ENCODE assay signal across 29 cellular contexts in genomic region chr2:134924912-134925311, GRCh38. TPM values are rescaled to one million over a fixed set of nuclear protein-coding genes. Genes with fewer than 3 reads are reported as not detected.
DNase-seq lines count a peak whose midpoint lies in the region; ATAC-seq, FAIRE-seq and TF ChIP-seq lines count a peak whose summit lies in the region.
"Had no signal": no experiment of that assay in that cellular context is flagged by ENCODE, and none has a peak within 500 bp of the region (broad histone marks: within the 10 kb centered on the region; RNA-seq: fewer than 3 reads in every experiment).

No MANE protein-coding gene starts in this region.

- peaks cover 80% of the 10 kb centered on the region for H3K4me1 Mint-ChIP-seq in activated naive CD4-positive, alpha-beta T cell treated with anti-CD3 and anti-CD28 coated beads, Interleukin-2, amount 50 U/mL, for 24 hours
- peaks cover 69% of the 10 kb centered on the region for H3K4me1 Mint-ChIP-seq in activated naive CD4-positive, alpha-beta T cell treated with anti-CD3 and anti-CD28 coated beads for 36 hours (ENCODE audit: low read depth)
- H3K4me1 Mint-ChIP-seq in activated naive CD8-positive, alpha-beta T cell treated with anti-CD3 and anti-CD28 coated beads, Interleukin-2, amount 50 U/mL, for 24 hours, result peaks cover 77% of the 10 kb centered on the region

- FAIRE-seq in RCC 7860 (lab: Jason Lieb, UNC), result no peak
- FAIRE-seq: HTR-8/SVneo had no signal

- TF ChIP-seq POLR2A in right lobe of liver (IDR thresholded peaks at IDR 0.05), result no peak

- H3K4me3 ChIP-seq in right lobe of liver, result no peak overlapping the region
- H3K4me3 ChIP-seq: heart left ventricle, transverse colon had no signal

- H3K9me3 Mint-ChIP-seq in activated naive CD4-positive, alpha-beta T cell treated with anti-CD3 and anti-CD28 coated beads, Interleukin-2, amount 50 U/mL, for 24 hours, result no peaks in the 10 kb centered on the region
- no peaks in the 10 kb centered on the region for H3K9me3 Mint-ChIP-seq in activated naive CD4-positive, alpha-beta T cell treated with anti-CD3 and anti-CD28 coated beads for 36 hours
- H3K9me3 Mint-ChIP-seq in activated naive CD8-positive, alpha-beta T cell treated with anti-CD3 and anti-CD28 coated beads, Interleukin-2, amount 50 U/mL, for 24 hours, result no peaks in the 10 kb centered on the region
- H3K9me3 Mint-ChIP-seq: naive B cell; stimulated activated memory B cell treated with anti-CD40 and anti-IgM and Interleukin-4, amounts not matched to agents 10 μg/mL and 1 μg/mL and 100 μg/mL, for 72 hours had no signal

- no peak for ATAC-seq in activated naive CD8-positive, alpha-beta T cell treated with anti-CD3 and anti-CD28 coated beads, Interleukin-2, amount 50 U/mL, for 24 hours
- ATAC-seq in right lobe of liver, result peak; percentile 49 to 72 (median 52)
- ATAC-seq: activated CD4-positive, alpha-beta T cell treated with anti-CD3 and anti-CD28 coated beads for 36 hours; activated CD8-positive, alpha-beta T cell treated with anti-CD3 and anti-CD28 coated beads, Interleukin-2, amount 10 ng/mL, durations not matched to agents 7 days and 5 days; heart left ventricle; PC-3; stimulated activated memory B cell treated with anti-CD40 and anti-IgM and Interleukin-4, amounts not matched to agents 10 μg/mL and 1 μg/mL and 100 μg/mL, for 72 hours had no signal

- peak overlapping the region; percentile 21 for H3K4me3 Mint-ChIP-seq in activated naive CD4-positive, alpha-beta T cell treated with anti-CD3 and anti-CD28 coated beads, Interleukin-2, amount 50 U/mL, for 24 hours
- H3K4me3 Mint-ChIP-seq in activated naive CD4-positive, alpha-beta T cell treated with anti-CD3 and anti-CD28 coated beads for 36 hours, result no peak overlapping the region
- H3K4me3 Mint-ChIP-seq in activated naive CD8-positive, alpha-beta T cell treated with anti-CD3 and anti-CD28 coated beads, Interleukin-2, amount 50 U/mL, for 24 hours, result no peak overlapping the region
- H3K4me3 Mint-ChIP-seq: activated CD4-positive, alpha-beta T cell treated with anti-CD3 and anti-CD28 coated beads for 36 hours; activated CD8-positive, alpha-beta T cell treated with anti-CD3 and anti-CD28 coated beads, Interleukin-2, amount 10 ng/mL, durations not matched to agents 7 days and 5 days; stimulated activated memory B cell treated with anti-CD40 and anti-IgM and Interleukin-4, amounts not matched to agents 10 μg/mL and 1 μg/mL and 100 μg/mL, for 72 hours had no signal

- WGBS in right lobe of liver (ENCODE audit: insufficient coverage, low coverage, low lambda C conversion rate, missing lambda C conversion rate), result 89% methylated on average over 1 of the region's 1 CpG

- no peaks in the 10 kb centered on the region for H3K27me3 Mint-ChIP-seq in activated naive CD4-positive, alpha-beta T cell treated with anti-CD3 and anti-CD28 coated beads, Interleukin-2, amount 50 U/mL, for 24 hours
- no peaks in the 10 kb centered on the region for H3K27me3 Mint-ChIP-seq in activated naive CD4-positive, alpha-beta T cell treated with anti-CD3 and anti-CD28 coated beads for 36 hours (ENCODE audit: low read depth)
- H3K27me3 Mint-ChIP-seq in activated naive CD8-positive, alpha-beta T cell treated with anti-CD3 and anti-CD28 coated beads, Interleukin-2, amount 50 U/mL, for 24 hours, result no peaks in the 10 kb centered on the region
- H3K27me3 Mint-ChIP-seq: activated CD4-positive, alpha-beta T cell treated with anti-CD3 and anti-CD28 coated beads for 36 hours; naive B cell; stimulated activated memory B cell treated with anti-CD40 and anti-IgM and Interleukin-4, amounts not matched to agents 10 μg/mL and 1 μg/mL and 100 μg/mL, for 72 hours had no signal

- no peaks in the 10 kb centered on the region for H3K27me3 ChIP-seq in right lobe of liver
- H3K27me3 ChIP-seq: heart left ventricle, transverse colon had no signal

- peaks cover 0 to 73% (median 11%) of the 10 kb centered on the region in 4 donors for H3K4me1 ChIP-seq in right lobe of liver

- H3K27ac Mint-ChIP-seq in activated naive CD4-positive, alpha-beta T cell treated with anti-CD3 and anti-CD28 coated beads, Interleukin-2, amount 50 U/mL, for 24 hours, result no peak overlapping the region
- no peak overlapping the region for H3K27ac Mint-ChIP-seq in activated naive CD4-positive, alpha-beta T cell treated with anti-CD3 and anti-CD28 coated beads for 36 hours
- H3K27ac Mint-ChIP-seq in activated naive CD8-positive, alpha-beta T cell treated with anti-CD3 and anti-CD28 coated beads, Interleukin-2, amount 50 U/mL, for 24 hours, result peak overlapping the region; percentile 21
- H3K27ac Mint-ChIP-seq: activated CD4-positive, alpha-beta T cell treated with anti-CD3 and anti-CD28 coated beads for 36 hours; activated CD8-positive, alpha-beta T cell treated with anti-CD3 and anti-CD28 coated beads, Interleukin-2, amount 10 ng/mL, durations not matched to agents 7 days and 5 days had no signal

- no peaks in the 10 kb centered on the region for H3K36me3 ChIP-seq in right lobe of liver
- H3K36me3 ChIP-seq: transverse colon had no signal

- intact Hi-C loops in activated naive CD4-positive, alpha-beta T cell treated with anti-CD3 and anti-CD28 coated beads for 36 hours (cut with micrococcal nuclease), result no loop called here
- intact Hi-C loops in right lobe of liver (cut with DNase I), result no loop called here

- no peak for DNase-seq in activated naive CD4-positive, alpha-beta T cell treated with anti-CD3 and anti-CD28 coated beads for 36 hours
- no peak for DNase-seq in activated naive CD8-positive, alpha-beta T cell treated with anti-CD3 and anti-CD28 coated beads, Interleukin-2, amount 50 U/mL, for 24 hours
- DNase-seq in right lobe of liver (no peak), NCI-H1436 (lab: John Stamatoyannopoulos, UW) (no peak), COLO829 (ENCODE audit: low spot score) (no peak), NCI-H446 (lab: John Stamatoyannopoulos, UW) (no peak), RCC 7860 (ENCODE audit: low spot score) (no peak)
- DNase-seq: 8988T; activated CD4-positive, alpha-beta T cell treated with anti-CD3 and anti-CD28 coated beads for 36 hours; activated CD8-positive, alpha-beta T cell treated with anti-CD3 and anti-CD28 coated beads, Interleukin-2, amount 10 ng/mL, durations not matched to agents 7 days and 5 days; activated effector memory CD4-positive, alpha-beta T cell treated with Interleukin-2 at 50 U/mL for 16 hours; caudate nucleus; EL; heart left ventricle; islet precursor cell; KG1; midbrain; MM.1S; naive B cell; NCI-H2029; NCI-H524; NK-92 treated with Interleukin-12 subunit alpha and Interleukin-12 subunit beta, amount 100 ng/mL, for 24 hours; PC-3; SK-N-SH; transverse colon had no signal

- no peak overlapping the region for H3K27ac ChIP-seq in right lobe of liver
- H3K27ac ChIP-seq: C4-2B, heart left ventricle, transverse colon had no signal

- H3K9me3 ChIP-seq in right lobe of liver, result no peaks in the 10 kb centered on the region
- H3K9me3 ChIP-seq: heart left ventricle, SK-N-SH, transverse colon had no signal

- TF ChIP-seq CTCF in right lobe of liver (IDR thresholded peaks at IDR 0.05), result no peak

- H3K36me3 Mint-ChIP-seq in activated naive CD4-positive, alpha-beta T cell treated with anti-CD3 and anti-CD28 coated beads, Interleukin-2, amount 50 U/mL, for 24 hours, result peaks cover 12% of the 10 kb centered on the region
- H3K36me3 Mint-ChIP-seq in activated naive CD4-positive, alpha-beta T cell treated with anti-CD3 and anti-CD28 coated beads for 36 hours (ENCODE audit: low read depth), result peaks cover 18% of the 10 kb centered on the region
- H3K36me3 Mint-ChIP-seq in activated naive CD8-positive, alpha-beta T cell treated with anti-CD3 and anti-CD28 coated beads, Interleukin-2, amount 50 U/mL, for 24 hours (ENCODE audit: low read depth), result peaks cover 43% of the 10 kb centered on the region

- CTCF ChIA-PET in activated naive CD4-positive, alpha-beta T cell treated with anti-CD3 and anti-CD28 coated beads for 36 hours (lab: Charles Lee), result no interaction called here

RNA-seq across cellular contexts. Expression of gene CCNT2, which starts 6.3 kb away (rescaled TPM):
- 10 to 100 TPM; 31.9 to 33.2 TPM for total RNA-seq in activated naive CD4-positive, alpha-beta T cell treated with anti-CD3 and anti-CD28 coated beads for 36 hours
- 10 to 100 TPM; 13.2 to 23.6 (median 17.5) TPM for total RNA-seq in right lobe of liver
